Comparison of ENCODE assay signal across 1 cellular context in the genomic region with DNA sequence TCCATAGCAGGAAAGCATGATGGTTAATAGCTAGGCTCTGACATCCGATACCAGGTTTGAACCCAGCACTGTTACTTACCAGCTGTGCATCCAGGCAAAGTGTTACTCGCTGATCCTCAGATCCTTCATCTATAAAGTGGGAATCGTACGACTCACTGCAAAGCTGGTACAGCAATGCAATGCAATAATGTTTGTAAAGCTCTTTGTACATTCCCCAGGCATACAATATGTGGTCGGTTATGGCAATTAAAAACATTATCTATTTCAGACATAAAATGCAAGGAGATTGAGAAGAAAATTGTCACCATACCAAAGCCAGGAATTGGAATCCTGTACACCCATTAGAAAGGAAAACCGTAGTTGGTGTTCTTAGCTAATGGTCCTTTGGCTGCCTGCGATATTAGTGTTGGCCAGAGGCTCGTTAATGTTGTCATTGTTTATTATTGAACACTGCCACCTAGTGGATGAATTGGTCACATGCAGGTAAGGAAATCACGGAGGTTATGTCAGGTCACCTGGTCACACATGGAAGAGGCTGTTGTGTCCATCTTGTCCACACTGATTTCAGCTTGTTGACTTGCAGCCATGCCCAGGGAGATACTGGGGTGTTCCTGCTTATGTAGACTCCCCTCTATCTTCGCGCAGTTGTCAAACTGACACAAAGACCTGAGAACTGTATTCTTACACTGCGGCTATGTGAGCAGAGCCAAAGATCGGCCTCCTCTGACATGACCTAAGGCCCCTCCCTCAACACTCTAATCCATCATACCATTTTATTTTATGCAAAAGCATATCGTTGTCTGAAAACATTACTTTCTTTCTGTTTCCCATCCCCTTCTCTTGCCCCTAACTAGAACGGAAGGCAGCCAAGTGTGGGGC.
TF ChIP-seq lines count a peak whose summit lies in the region.

No MANE protein-coding gene starts in this region.

TF ChIP-seq in IMR-90, 13 proteins besides CTCF, POLR2A, EP300 and RAD21 (continued from another document):
- TF ChIP-seq, protein P1, sequence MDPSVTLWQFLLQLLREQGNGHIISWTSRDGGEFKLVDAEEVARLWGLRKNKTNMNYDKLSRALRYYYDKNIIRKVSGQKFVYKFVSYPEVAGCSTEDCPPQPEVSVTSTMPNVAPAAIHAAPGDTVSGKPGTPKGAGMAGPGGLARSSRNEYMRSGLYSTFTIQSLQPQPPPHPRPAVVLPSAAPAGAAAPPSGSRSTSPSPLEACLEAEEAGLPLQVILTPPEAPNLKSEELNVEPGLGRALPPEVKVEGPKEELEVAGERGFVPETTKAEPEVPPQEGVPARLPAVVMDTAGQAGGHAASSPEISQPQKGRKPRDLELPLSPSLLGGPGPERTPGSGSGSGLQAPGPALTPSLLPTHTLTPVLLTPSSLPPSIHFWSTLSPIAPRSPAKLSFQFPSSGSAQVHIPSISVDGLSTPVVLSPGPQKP (IDR thresholded peaks at IDR 0.05; ENCODE audit: borderline replicate concordance, low read depth, low read length): no peak
- no peak for TF ChIP-seq RFX5 (IDR thresholded peaks at IDR 0.05; ENCODE audit: low read depth, low read length)
- no peak for TF ChIP-seq BHLHE40 (IDR thresholded peaks at IDR 0.05; ENCODE audit: low read depth, low read length)
- no peak for TF ChIP-seq FOS (IDR thresholded peaks at IDR 0.05; ENCODE audit: low read depth, low read length)
- TF ChIP-seq NFE2L2 (IDR thresholded peaks at IDR 0.05; ENCODE audit: low read depth, low read length): no peak
- TF ChIP-seq MAZ (IDR thresholded peaks at IDR 0.05; ENCODE audit: borderline replicate concordance, low read depth, low read length): no peak
- no peak for TF ChIP-seq CEBPB (IDR thresholded peaks at IDR 0.05; ENCODE audit: low read depth, low read length)
- TF ChIP-seq MXI1 (IDR thresholded peaks at IDR 0.05; ENCODE audit: borderline replicate concordance, low read depth, low read length): no peak
